Comparison of ENCODE assay signal across 2 cellular contexts in the genomic region with DNA sequence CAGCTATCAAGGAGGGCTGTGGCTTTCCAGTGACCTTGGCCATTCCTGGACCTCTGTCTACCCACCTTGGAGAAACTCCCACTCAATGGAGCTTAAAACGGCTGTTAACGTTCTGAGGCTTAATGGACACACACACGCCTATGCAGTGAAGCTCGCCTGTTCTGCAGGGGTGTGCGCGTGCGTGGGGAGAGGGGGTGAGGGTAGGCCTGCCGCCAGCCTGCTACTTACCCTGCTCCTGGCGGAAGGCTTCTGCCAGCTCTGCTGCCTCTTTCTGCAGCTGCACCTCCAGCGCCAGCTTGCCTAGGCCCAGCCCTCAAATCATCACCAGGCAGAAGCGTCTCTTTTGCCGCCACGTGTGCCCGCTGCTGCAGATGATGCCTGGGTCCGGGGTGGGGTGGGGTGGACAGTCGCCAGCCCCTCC.
TF ChIP-seq lines count a peak whose summit lies in the region.

No MANE protein-coding gene starts in this region.

TF ChIP-seq in HepG2, 621 proteins besides CTCF, POLR2A, EP300 and RAD21 (continues in another document):
- TF ChIP-seq IRF2 (CRISPR knock-in tag; IDR thresholded peaks at IDR 0.05) (no peak), ZSCAN25 (CRISPR knock-in tag; IDR thresholded peaks at IDR 0.05) (peak; percentile 81), ZC3H4 (CRISPR knock-in tag; IDR thresholded peaks at IDR 0.05; ENCODE audit: borderline replicate concordance) (no peak), GATAD2A (CRISPR knock-in tag; IDR thresholded peaks at IDR 0.05) (peak; percentile 34), ZBTB38 (CRISPR knock-in tag; IDR thresholded peaks at IDR 0.05) (peak; percentile 73; the same call in 1 of the 2 replicates), HCFC1 (IDR thresholded peaks at IDR 0.05; ENCODE audit: low read depth, low read length) (no peak), ASH2L (IDR thresholded peaks at IDR 0.05; ENCODE audit: insufficient read length, low read depth, low read length) (no peak), ZNF619 (CRISPR knock-in tag; IDR thresholded peaks at IDR 0.05) (no peak), POLR2AphosphoS2 (IDR thresholded peaks at IDR 0.05; ENCODE audit: low read depth, low read length) (no peak), CENPT (CRISPR knock-in tag; IDR thresholded peaks at IDR 0.05; ENCODE audit: low read depth) (no peak)
- TF ChIP-seq, protein P1, sequence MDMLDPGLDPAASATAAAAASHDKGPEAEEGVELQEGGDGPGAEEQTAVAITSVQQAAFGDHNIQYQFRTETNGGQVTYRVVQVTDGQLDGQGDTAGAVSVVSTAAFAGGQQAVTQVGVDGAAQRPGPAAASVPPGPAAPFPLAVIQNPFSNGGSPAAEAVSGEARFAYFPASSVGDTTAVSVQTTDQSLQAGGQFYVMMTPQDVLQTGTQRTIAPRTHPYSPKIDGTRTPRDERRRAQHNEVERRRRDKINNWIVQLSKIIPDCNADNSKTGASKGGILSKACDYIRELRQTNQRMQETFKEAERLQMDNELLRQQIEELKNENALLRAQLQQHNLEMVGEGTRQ (IDR thresholded peaks at IDR 0.05; ENCODE audit: low read depth, low read length), result no peak
- TF ChIP-seq, protein P1 (CRISPR knock-in tag; IDR thresholded peaks at IDR 0.05; ENCODE audit: borderline replicate concordance), result no peak
- TF ChIP-seq, protein P2, sequence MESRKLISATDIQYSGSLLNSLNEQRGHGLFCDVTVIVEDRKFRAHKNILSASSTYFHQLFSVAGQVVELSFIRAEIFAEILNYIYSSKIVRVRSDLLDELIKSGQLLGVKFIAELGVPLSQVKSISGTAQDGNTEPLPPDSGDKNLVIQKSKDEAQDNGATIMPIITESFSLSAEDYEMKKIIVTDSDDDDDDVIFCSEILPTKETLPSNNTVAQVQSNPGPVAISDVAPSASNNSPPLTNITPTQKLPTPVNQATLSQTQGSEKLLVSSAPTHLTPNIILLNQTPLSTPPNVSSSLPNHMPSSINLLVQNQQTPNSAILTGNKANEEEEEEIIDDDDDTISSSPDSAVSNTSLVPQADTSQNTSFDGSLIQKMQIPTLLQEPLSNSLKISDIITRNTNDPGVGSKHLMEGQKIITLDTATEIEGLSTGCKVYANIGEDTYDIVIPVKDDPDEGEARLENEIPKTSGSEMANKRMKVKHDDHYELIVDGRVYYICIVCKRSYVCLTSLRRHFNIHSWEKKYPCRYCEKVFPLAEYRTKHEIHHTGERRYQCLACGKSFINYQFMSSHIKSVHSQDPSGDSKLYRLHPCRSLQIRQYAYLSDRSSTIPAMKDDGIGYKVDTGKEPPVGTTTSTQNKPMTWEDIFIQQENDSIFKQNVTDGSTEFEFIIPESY (CRISPR knock-in tag; IDR thresholded peaks at IDR 0.05), result peak; percentile 94
- TF ChIP-seq, protein P3, sequence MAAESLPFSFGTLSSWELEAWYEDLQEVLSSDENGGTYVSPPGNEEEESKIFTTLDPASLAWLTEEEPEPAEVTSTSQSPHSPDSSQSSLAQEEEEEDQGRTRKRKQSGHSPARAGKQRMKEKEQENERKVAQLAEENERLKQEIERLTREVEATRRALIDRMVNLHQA (CRISPR knock-in tag; IDR thresholded peaks at IDR 0.05), result no peak
- TF ChIP-seq, protein P4, sequence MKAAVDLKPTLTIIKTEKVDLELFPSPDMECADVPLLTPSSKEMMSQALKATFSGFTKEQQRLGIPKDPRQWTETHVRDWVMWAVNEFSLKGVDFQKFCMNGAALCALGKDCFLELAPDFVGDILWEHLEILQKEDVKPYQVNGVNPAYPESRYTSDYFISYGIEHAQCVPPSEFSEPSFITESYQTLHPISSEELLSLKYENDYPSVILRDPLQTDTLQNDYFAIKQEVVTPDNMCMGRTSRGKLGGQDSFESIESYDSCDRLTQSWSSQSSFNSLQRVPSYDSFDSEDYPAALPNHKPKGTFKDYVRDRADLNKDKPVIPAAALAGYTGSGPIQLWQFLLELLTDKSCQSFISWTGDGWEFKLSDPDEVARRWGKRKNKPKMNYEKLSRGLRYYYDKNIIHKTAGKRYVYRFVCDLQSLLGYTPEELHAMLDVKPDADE (CRISPR knock-in tag; IDR thresholded peaks at IDR 0.05), result no peak
- TF ChIP-seq, protein P5, sequence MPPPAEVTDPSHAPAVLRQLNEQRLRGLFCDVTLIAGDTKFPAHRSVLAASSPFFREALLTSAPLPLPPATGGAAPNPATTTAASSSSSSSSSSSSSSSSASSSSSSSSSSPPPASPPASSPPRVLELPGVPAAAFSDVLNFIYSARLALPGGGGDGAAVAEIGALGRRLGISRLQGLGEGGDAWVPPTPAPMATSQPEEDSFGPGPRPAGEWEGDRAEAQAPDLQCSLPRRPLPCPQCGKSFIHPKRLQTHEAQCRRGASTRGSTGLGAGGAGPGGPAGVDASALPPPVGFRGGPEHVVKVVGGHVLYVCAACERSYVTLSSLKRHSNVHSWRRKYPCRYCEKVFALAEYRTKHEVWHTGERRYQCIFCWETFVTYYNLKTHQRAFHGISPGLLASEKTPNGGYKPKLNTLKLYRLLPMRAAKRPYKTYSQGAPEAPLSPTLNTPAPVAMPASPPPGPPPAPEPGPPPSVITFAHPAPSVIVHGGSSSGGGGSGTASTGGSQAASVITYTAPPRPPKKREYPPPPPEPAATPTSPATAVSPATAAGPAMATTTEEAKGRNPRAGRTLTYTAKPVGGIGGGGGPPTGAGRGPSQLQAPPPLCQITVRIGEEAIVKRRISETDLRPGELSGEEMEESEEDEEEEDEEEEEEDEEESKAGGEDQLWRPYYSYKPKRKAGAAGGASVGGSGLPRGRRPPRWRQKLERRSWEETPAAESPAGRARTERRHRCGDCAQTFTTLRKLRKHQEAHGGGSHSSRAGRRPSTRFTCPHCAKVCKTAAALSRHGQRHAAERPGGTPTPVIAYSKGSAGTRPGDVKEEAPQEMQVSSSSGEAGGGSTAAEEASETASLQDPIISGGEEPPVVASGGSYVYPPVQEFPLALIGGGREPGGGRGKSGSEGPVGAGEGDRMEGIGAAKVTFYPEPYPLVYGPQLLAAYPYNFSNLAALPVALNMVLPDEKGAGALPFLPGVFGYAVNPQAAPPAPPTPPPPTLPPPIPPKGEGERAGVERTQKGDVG (CRISPR knock-in tag; IDR thresholded peaks at IDR 0.05; ENCODE audit: borderline replicate concordance), result peak; percentile 66; the same call in 1 of the 2 replicates

TF ChIP-seq in H1, 55 proteins besides CTCF, POLR2A, EP300 and RAD21:
- TF ChIP-seq KDM5A (IDR thresholded peaks at IDR 0.05; ENCODE audit: low read length), result no peak
- TF ChIP-seq SP2 (IDR thresholded peaks at IDR 0.05; ENCODE audit: low read length), result no peak
- no peak for TF ChIP-seq CEBPB (IDR thresholded peaks at IDR 0.05; ENCODE audit: low read depth, low read length)
